Comparison of ENCODE assay signal across 1 cellular context in the genomic region with DNA sequence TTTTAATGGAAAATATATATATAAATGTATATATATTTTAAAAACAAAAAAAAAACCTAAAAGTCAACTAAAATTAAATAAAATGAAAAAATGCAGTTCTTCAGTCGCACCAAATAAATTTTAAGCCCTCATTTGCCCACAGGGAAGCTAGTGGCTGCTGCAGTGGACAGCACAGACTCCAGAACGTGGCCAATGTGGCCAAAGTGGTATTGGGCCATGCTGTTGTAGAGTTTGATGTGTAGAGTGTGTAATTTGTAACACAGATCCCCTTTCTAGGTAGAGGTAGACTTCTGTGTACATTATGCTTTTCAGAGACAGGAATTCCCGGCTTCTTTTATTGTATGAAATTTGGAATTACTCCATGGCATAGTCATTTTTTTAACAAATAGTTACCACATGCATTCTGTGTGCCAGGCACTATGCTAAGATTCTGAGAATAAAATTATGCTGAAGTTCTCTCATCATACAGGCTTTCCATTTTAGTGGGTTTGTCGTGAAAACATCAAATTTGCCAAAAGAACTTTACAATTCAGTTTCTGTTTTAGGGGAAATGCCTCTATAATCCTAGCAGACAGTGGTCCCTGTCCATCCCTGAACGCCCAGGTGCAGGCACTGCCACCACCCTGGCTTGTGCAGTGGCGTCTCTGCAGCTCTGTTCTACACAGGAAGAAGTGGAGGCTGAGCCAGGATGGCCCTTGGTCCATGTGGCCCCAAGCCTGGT.
TF ChIP-seq lines count a peak whose summit lies in the region.

No MANE protein-coding gene starts in this region.

TF ChIP-seq in K562, 482 proteins besides CTCF, POLR2A, EP300 and RAD21 (continued from another document):
- TF ChIP-seq, protein P1, sequence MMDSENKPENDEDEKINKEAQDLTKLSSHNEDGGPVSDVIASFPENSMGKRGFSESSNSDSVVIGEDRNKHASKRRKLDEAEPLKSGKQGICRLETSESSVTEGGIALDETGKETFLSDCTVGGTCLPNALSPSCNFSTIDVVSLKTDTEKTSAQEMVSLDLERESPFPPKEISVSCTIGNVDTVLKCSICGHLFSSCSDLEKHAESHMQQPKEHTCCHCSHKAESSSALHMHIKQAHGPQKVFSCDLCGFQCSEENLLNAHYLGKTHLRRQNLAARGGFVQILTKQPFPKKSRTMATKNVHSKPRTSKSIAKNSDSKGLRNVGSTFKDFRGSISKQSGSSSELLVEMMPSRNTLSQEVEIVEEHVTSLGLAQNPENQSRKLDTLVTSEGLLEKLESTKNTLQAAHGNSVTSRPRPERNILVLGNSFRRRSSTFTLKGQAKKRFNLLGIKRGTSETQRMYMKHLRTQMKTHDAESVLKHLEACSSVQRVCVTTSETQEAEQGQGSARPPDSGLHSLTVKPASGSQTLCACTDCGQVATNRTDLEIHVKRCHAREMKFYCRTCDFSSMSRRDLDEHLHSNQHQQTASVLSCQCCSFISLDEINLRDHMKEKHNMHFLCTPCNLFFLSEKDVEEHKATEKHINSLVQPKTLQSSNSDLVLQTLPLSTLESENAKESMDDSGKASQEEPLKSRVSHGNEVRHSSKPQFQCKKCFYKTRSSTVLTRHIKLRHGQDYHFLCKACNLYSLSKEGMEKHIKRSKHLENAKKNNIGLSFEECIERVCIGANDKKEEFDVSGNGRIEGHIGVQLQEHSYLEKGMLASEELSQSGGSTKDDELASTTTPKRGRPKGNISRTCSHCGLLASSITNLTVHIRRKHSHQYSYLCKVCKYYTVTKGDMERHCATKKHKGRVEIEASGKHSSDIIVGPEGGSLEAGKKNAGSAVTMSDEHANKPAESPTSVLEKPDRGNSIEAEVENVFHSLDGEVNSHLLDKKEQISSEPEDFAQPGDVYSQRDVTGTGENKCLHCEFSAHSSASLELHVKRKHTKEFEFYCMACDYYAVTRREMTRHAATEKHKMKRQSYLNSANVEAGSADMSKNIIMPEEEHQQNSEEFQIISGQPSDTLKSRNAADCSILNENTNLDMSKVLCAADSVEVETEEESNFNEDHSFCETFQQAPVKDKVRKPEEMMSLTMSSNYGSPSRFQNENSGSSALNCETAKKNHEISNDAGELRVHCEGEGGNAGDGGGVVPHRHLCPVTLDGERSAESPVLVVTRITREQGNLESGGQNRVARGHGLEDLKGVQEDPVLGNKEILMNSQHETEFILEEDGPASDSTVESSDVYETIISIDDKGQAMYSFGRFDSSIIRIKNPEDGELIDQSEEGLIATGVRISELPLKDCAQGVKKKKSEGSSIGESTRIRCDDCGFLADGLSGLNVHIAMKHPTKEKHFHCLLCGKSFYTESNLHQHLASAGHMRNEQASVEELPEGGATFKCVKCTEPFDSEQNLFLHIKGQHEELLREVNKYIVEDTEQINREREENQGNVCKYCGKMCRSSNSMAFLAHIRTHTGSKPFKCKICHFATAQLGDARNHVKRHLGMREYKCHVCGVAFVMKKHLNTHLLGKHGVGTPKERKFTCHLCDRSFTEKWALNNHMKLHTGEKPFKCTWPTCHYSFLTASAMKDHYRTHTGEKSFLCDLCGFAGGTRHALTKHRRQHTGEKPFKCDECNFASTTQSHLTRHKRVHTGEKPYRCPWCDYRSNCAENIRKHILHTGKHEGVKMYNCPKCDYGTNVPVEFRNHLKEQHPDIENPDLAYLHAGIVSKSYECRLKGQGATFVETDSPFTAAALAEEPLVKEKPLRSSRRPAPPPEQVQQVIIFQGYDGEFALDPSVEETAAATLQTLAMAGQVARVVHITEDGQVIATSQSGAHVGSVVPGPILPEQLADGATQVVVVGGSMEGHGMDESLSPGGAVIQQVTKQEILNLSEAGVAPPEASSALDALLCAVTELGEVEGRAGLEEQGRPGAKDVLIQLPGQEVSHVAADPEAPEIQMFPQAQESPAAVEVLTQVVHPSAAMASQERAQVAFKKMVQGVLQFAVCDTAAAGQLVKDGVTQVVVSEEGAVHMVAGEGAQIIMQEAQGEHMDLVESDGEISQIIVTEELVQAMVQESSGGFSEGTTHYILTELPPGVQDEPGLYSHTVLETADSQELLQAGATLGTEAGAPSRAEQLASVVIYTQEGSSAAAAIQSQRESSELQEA (IDR thresholded peaks at IDR 0.05; ENCODE audit: low read depth), result no peak
- TF ChIP-seq KDM2B (CRISPR knock-in tag; IDR thresholded peaks at IDR 0.05) (0 out of 2 replicates have a peak, but pooled peaks have one; percentile 30), RBM17 (IDR thresholded peaks at IDR 0.05; ENCODE audit: borderline replicate concordance, low read depth, low read length) (no peak), ZNF696 (CRISPR knock-in tag; conservative IDR thresholded peaks at IDR 0.05) (0 out of 2 replicates have a peak, but pooled peaks have one; percentile 55), FOXK1 (CRISPR knock-in tag; IDR thresholded peaks at IDR 0.05; ENCODE audit: borderline replicate concordance) (no peak), NFRKB (IDR thresholded peaks at IDR 0.05; ENCODE audit: low read depth) (no peak), HMGN3 (IDR thresholded peaks at IDR 0.05; ENCODE audit: borderline replicate concordance, extremely low read depth, insufficient read length, low read depth, low read length) (no peak), ZFPM2 (CRISPR knock-in tag; IDR thresholded peaks at IDR 0.05) (no peak), BACH1 (tag; IDR thresholded peaks at IDR 0.05) (no peak), MYBL2 (IDR thresholded peaks at IDR 0.05; ENCODE audit: low read depth) (no peak), MYBL2 (CRISPR knock-in tag; IDR thresholded peaks at IDR 0.05; ENCODE audit: borderline replicate concordance) (no peak), ZNF146 (CRISPR knock-in tag; IDR thresholded peaks at IDR 0.05; ENCODE audit: unreplicated experiment) (no peak), CEBPB (tag; IDR thresholded peaks at IDR 0.05) (no peak), HCFC1 (IDR thresholded peaks at IDR 0.05; ENCODE audit: low read depth, low read length) (no peak), JUND (IDR thresholded peaks at IDR 0.05; ENCODE audit: borderline replicate concordance, low read depth, low read length) (no peak), JUND (tag; IDR thresholded peaks at IDR 0.05; ENCODE audit: borderline replicate concordance, low read depth, low read length) (no peak), TEAD4 (IDR thresholded peaks at IDR 0.05; ENCODE audit: low read length) (no peak), TEAD4 (CRISPR knock-in tag; IDR thresholded peaks at IDR 0.05; ENCODE audit: borderline replicate concordance) (0 out of 2 replicates have a peak, but pooled peaks have one; percentile 27), NFIC (IDR thresholded peaks at IDR 0.05) (no peak), SAFB2 (IDR thresholded peaks at IDR 0.05; ENCODE audit: borderline replicate concordance, low read depth, low read length, severe bottlenecking) (no peak), NR3C1 (CRISPR knock-in tag; IDR thresholded peaks at IDR 0.05) (no peak)
- TF ChIP-seq, protein P2, sequence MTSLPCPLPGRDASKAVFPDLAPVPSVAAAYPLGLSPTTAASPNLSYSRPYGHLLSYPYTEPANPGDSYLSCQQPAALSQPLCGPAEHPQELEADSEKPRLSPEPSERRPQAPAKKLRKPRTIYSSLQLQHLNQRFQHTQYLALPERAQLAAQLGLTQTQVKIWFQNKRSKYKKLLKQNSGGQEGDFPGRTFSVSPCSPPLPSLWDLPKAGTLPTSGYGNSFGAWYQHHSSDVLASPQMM (CRISPR knock-in tag; IDR thresholded peaks at IDR 0.05), result no peak
- TF ChIP-seq, protein P3, sequence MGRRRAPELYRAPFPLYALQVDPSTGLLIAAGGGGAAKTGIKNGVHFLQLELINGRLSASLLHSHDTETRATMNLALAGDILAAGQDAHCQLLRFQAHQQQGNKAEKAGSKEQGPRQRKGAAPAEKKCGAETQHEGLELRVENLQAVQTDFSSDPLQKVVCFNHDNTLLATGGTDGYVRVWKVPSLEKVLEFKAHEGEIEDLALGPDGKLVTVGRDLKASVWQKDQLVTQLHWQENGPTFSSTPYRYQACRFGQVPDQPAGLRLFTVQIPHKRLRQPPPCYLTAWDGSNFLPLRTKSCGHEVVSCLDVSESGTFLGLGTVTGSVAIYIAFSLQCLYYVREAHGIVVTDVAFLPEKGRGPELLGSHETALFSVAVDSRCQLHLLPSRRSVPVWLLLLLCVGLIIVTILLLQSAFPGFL (CRISPR knock-in tag; IDR thresholded peaks at IDR 0.05), result no peak
- TF ChIP-seq, protein P4, sequence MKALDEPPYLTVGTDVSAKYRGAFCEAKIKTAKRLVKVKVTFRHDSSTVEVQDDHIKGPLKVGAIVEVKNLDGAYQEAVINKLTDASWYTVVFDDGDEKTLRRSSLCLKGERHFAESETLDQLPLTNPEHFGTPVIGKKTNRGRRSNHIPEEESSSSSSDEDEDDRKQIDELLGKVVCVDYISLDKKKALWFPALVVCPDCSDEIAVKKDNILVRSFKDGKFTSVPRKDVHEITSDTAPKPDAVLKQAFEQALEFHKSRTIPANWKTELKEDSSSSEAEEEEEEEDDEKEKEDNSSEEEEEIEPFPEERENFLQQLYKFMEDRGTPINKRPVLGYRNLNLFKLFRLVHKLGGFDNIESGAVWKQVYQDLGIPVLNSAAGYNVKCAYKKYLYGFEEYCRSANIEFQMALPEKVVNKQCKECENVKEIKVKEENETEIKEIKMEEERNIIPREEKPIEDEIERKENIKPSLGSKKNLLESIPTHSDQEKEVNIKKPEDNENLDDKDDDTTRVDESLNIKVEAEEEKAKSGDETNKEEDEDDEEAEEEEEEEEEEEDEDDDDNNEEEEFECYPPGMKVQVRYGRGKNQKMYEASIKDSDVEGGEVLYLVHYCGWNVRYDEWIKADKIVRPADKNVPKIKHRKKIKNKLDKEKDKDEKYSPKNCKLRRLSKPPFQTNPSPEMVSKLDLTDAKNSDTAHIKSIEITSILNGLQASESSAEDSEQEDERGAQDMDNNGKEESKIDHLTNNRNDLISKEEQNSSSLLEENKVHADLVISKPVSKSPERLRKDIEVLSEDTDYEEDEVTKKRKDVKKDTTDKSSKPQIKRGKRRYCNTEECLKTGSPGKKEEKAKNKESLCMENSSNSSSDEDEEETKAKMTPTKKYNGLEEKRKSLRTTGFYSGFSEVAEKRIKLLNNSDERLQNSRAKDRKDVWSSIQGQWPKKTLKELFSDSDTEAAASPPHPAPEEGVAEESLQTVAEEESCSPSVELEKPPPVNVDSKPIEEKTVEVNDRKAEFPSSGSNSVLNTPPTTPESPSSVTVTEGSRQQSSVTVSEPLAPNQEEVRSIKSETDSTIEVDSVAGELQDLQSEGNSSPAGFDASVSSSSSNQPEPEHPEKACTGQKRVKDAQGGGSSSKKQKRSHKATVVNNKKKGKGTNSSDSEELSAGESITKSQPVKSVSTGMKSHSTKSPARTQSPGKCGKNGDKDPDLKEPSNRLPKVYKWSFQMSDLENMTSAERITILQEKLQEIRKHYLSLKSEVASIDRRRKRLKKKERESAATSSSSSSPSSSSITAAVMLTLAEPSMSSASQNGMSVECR (CRISPR knock-in tag; IDR thresholded peaks at IDR 0.05), result 0 out of 2 replicates have a peak, but pooled peaks have one; percentile 10
- TF ChIP-seq, protein P5, sequence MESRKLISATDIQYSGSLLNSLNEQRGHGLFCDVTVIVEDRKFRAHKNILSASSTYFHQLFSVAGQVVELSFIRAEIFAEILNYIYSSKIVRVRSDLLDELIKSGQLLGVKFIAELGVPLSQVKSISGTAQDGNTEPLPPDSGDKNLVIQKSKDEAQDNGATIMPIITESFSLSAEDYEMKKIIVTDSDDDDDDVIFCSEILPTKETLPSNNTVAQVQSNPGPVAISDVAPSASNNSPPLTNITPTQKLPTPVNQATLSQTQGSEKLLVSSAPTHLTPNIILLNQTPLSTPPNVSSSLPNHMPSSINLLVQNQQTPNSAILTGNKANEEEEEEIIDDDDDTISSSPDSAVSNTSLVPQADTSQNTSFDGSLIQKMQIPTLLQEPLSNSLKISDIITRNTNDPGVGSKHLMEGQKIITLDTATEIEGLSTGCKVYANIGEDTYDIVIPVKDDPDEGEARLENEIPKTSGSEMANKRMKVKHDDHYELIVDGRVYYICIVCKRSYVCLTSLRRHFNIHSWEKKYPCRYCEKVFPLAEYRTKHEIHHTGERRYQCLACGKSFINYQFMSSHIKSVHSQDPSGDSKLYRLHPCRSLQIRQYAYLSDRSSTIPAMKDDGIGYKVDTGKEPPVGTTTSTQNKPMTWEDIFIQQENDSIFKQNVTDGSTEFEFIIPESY (CRISPR knock-in tag; IDR thresholded peaks at IDR 0.05), result no peak
- TF ChIP-seq, protein P6, sequence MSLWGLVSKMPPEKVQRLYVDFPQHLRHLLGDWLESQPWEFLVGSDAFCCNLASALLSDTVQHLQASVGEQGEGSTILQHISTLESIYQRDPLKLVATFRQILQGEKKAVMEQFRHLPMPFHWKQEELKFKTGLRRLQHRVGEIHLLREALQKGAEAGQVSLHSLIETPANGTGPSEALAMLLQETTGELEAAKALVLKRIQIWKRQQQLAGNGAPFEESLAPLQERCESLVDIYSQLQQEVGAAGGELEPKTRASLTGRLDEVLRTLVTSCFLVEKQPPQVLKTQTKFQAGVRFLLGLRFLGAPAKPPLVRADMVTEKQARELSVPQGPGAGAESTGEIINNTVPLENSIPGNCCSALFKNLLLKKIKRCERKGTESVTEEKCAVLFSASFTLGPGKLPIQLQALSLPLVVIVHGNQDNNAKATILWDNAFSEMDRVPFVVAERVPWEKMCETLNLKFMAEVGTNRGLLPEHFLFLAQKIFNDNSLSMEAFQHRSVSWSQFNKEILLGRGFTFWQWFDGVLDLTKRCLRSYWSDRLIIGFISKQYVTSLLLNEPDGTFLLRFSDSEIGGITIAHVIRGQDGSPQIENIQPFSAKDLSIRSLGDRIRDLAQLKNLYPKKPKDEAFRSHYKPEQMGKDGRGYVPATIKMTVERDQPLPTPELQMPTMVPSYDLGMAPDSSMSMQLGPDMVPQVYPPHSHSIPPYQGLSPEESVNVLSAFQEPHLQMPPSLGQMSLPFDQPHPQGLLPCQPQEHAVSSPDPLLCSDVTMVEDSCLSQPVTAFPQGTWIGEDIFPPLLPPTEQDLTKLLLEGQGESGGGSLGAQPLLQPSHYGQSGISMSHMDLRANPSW (CRISPR knock-in tag; IDR thresholded peaks at IDR 0.05), result 0 out of 2 replicates have a peak, but pooled peaks have one; percentile 1
- TF ChIP-seq, protein P7, sequence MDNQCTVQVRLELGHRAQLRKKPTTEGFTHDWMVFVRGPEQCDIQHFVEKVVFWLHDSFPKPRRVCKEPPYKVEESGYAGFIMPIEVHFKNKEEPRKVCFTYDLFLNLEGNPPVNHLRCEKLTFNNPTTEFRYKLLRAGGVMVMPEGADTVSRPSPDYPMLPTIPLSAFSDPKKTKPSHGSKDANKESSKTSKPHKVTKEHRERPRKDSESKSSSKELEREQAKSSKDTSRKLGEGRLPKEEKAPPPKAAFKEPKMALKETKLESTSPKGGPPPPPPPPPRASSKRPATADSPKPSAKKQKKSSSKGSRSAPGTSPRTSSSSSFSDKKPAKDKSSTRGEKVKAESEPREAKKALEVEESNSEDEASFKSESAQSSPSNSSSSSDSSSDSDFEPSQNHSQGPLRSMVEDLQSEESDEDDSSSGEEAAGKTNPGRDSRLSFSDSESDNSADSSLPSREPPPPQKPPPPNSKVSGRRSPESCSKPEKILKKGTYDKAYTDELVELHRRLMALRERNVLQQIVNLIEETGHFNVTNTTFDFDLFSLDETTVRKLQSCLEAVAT (IDR thresholded peaks at IDR 0.05), result no peak
